ENCODE assay signal across 1 cellular context in genomic region chr20:63844384-63845025, GRCh38.
TF ChIP-seq lines count a peak whose summit lies in the region.

No MANE protein-coding gene starts in this region.

TF ChIP-seq in IMR-90, 13 proteins besides CTCF, POLR2A, EP300 and RAD21:
- no peak for TF ChIP-seq ELK1 (IDR thresholded peaks at IDR 0.05; ENCODE audit: borderline replicate concordance, low read depth, low read length)
- no peak for TF ChIP-seq RFX5 (IDR thresholded peaks at IDR 0.05; ENCODE audit: low read depth, low read length)
- no peak for TF ChIP-seq SMC3 (IDR thresholded peaks at IDR 0.05; ENCODE audit: low read depth, low read length)
- no peak for TF ChIP-seq MXI1 (IDR thresholded peaks at IDR 0.05; ENCODE audit: borderline replicate concordance, low read depth, low read length)
- TF ChIP-seq NFE2L2 (IDR thresholded peaks at IDR 0.05; ENCODE audit: low read depth, low read length), result no peak
- no peak for TF ChIP-seq CHD1 (IDR thresholded peaks at IDR 0.05; ENCODE audit: low read depth, low read length)
- no peak for TF ChIP-seq BHLHE40 (IDR thresholded peaks at IDR 0.05; ENCODE audit: low read depth, low read length)
- TF ChIP-seq FOS (IDR thresholded peaks at IDR 0.05; ENCODE audit: low read depth, low read length), result no peak
- TF ChIP-seq MAFK (IDR thresholded peaks at IDR 0.05; ENCODE audit: low read depth, low read length), result no peak
- no peak for TF ChIP-seq RCOR1 (IDR thresholded peaks at IDR 0.05; ENCODE audit: insufficient replicate concordance, low read length)
- TF ChIP-seq MAZ (IDR thresholded peaks at IDR 0.05; ENCODE audit: borderline replicate concordance, low read depth, low read length), result no peak
- no peak for TF ChIP-seq USF2 (IDR thresholded peaks at IDR 0.05; ENCODE audit: low read depth, low read length)
- TF ChIP-seq CEBPB (IDR thresholded peaks at IDR 0.05; ENCODE audit: low read depth, low read length), result no peak
TF ChIP-seq in IMR-90: peak in this region for 0.
